In genomic region chr16:87471278-87472141, GRCh38 we compare ENCODE assay signal across 15 cellular contexts. TPM values are rescaled to one million over a fixed set of nuclear protein-coding genes. Genes with fewer than 3 reads are reported as not detected.
DNase-seq lines count a peak whose midpoint lies in the region; ATAC-seq and TF ChIP-seq lines count a peak whose summit lies in the region.
"Had no signal": no experiment of that assay in that cellular context is flagged by ENCODE, and none has a peak within 500 bp of the region (broad histone marks: within the 10 kb centered on the region; RNA-seq: fewer than 3 reads in every experiment).

No MANE protein-coding gene starts in this region.

- no peaks in the 10 kb centered on the region for H3K9me3 Mint-ChIP-seq in osteocyte (ENCODE audit: unreplicated experiment)
- H3K9me3 Mint-ChIP-seq: activated T-helper 2 cell treated with anti-CD3 and anti-CD28 coated beads, Interferon-gamma antibody, Interleukin-2, Interleukin-4, amounts not matched to agents 10 μg/mL and 5 μg/mL and 100 μg/mL, durations not matched to agents 14 hours and 24 hours and 36 hours had no signal

- TF ChIP-seq CTCF in osteocyte (IDR thresholded peaks at IDR 0.05): no peak

- peak; percentile 33 for DNase-seq in AG20443 (ENCODE audit: low spot score)
- no peak for DNase-seq in T-helper 17 cell
- DNase-seq in left cardiac atrium: no peak
- DNase-seq in osteocyte (ENCODE audit: extremely low spot score, unreplicated experiment): no peak
- DNase-seq in activated CD4-positive, alpha-beta T cell treated with anti-CD3 and anti-CD28 coated beads, Interleukin-2, amount 50 U/mL, for 4 hours: no peak
- DNase-seq in mesenteric fat pad (ENCODE audit: low spot score): no peak
- DNase-seq in D341Med (ENCODE audit: low spot score): no peak
- DNase-seq: ACHN; activated CD4-positive, alpha-beta T cell treated with anti-CD3 and anti-CD28 coated beads, Interleukin-2, amount 50 U/mL, for 48 hours; DMS53; NCI-H226; T-helper 2 cell; uterus had no signal

- no peak overlapping the region for H3K4me3 Mint-ChIP-seq in T-helper 17 cell
- H3K4me3 Mint-ChIP-seq in osteocyte (ENCODE audit: unreplicated experiment): peak overlapping the region; percentile 32

- no peak for ATAC-seq in T-helper 17 cell
- peak; percentile 35 to 39 for ATAC-seq in left cardiac atrium
- no peak for ATAC-seq in HG03196 (IDR thresholded peaks at IDR 0.05; ENCODE audit: unreplicated experiment)

- H3K9me3 ChIP-seq in T-helper 17 cell (ENCODE audit: control insufficient read depth, low read length, poor library complexity, severe bottlenecking): no peaks in the 10 kb centered on the region
- H3K9me3 ChIP-seq: uterus had no signal

- H3K27ac Mint-ChIP-seq in T-helper 17 cell: peak overlapping the region; percentile 14
- peak overlapping the region; percentile 91 for H3K27ac Mint-ChIP-seq in osteocyte (ENCODE audit: unreplicated experiment)
- H3K27ac Mint-ChIP-seq: activated T-helper 2 cell treated with anti-CD3 and anti-CD28 coated beads, Interferon-gamma antibody, Interleukin-2, Interleukin-4, amounts not matched to agents 10 μg/mL and 5 μg/mL and 100 μg/mL, durations not matched to agents 14 hours and 24 hours and 36 hours had no signal

- H3K4me1 Mint-ChIP-seq in T-helper 17 cell (peaks cover 22% of the 10 kb centered on the region), osteocyte (ENCODE audit: unreplicated experiment) (peaks cover 81% of the 10 kb centered on the region)

- intact Hi-C loops in left cardiac atrium (cut with DNase I): no loop called here

- H3K27me3 Mint-ChIP-seq in T-helper 17 cell (no peaks in the 10 kb centered on the region), osteocyte (ENCODE audit: unreplicated experiment) (no peaks in the 10 kb centered on the region)

- H3K36me3 Mint-ChIP-seq in T-helper 17 cell (ENCODE audit: low read depth): no peaks in the 10 kb centered on the region
- peaks cover 11% of the 10 kb centered on the region for H3K36me3 Mint-ChIP-seq in osteocyte (ENCODE audit: unreplicated experiment)

RNA-seq across cellular contexts. Expression of gene ZCCHC14, which starts 21.3 kb away (rescaled TPM):
- 10 to 100 TPM; 16.5 to 17.7 TPM for total RNA-seq in T-helper 17 cell
- total RNA-seq in left cardiac atrium: 10 to 100 TPM; 14.4 to 14.9 TPM
- total RNA-seq in osteocyte: 44.8 and 47.7 TPM in 2 replicates
- total RNA-seq in mesenteric fat pad: 16.6 TPM

Comparison
In these comparisons a context has a peak if more than half of its experiments do, and no peak if none do; other contexts are left out.
1. ATAC-seq: peak in left cardiac atrium (2 of 2); none in T-helper 17 cell (single experiment) and HG03196 (single experiment).